Comparison of ENCODE assay signal across 1 cellular context in the genomic region with DNA sequence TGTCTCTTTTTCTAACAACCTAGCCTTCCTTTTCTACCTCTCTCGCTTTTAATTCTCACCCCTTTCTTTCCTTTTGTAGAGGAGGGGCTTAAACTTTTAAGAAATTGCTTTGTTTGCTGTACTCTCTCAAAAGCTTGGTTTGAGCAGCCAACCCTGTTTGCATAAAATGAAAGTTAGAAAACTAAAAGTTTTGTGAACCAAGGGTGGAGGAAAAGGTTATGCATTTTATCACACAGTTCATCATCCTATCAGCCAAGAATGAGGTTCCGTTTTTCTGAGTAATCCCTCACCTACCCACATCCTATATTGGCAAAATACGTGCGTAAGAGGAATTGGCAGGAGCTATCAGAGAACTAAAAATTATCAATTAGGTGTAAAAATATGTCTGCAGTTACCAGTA.
TF ChIP-seq lines count a peak whose summit lies in the region.

No MANE protein-coding gene starts in this region.

TF ChIP-seq in GM12878, 131 proteins besides CTCF, POLR2A, EP300 and RAD21:
- 0 out of 2 replicates have a peak, but pooled peaks have one; percentile 20 for TF ChIP-seq JUNB (IDR thresholded peaks at IDR 0.05)
- TF ChIP-seq USF1 (IDR thresholded peaks at IDR 0.05; ENCODE audit: borderline replicate concordance, extremely low read length, insufficient read depth, low read depth, low read length), result no peak
- TF ChIP-seq CREB1 (IDR thresholded peaks at IDR 0.05; ENCODE audit: low read depth), result no peak
- TF ChIP-seq SPI1 (IDR thresholded peaks at IDR 0.05; ENCODE audit: borderline replicate concordance, insufficient read depth, low read depth, low read length), result peak; percentile 22; the same call in 1 of the 2 replicates
- TF ChIP-seq GABPA (IDR thresholded peaks at IDR 0.05; ENCODE audit: low read depth), result no peak
- TF ChIP-seq SMAD5 (IDR thresholded peaks at IDR 0.05; ENCODE audit: low read depth), result no peak
- no peak for TF ChIP-seq CHD4 (IDR thresholded peaks at IDR 0.05)
- peak; percentile 22; the same call in 1 of the 2 replicates for TF ChIP-seq RUNX3 (IDR thresholded peaks at IDR 0.05; ENCODE audit: low read length)
- TF ChIP-seq ZNF592 (IDR thresholded peaks at IDR 0.05), result no peak
- no peak for TF ChIP-seq FOXK2 (IDR thresholded peaks at IDR 0.05)
- TF ChIP-seq, protein P1, sequence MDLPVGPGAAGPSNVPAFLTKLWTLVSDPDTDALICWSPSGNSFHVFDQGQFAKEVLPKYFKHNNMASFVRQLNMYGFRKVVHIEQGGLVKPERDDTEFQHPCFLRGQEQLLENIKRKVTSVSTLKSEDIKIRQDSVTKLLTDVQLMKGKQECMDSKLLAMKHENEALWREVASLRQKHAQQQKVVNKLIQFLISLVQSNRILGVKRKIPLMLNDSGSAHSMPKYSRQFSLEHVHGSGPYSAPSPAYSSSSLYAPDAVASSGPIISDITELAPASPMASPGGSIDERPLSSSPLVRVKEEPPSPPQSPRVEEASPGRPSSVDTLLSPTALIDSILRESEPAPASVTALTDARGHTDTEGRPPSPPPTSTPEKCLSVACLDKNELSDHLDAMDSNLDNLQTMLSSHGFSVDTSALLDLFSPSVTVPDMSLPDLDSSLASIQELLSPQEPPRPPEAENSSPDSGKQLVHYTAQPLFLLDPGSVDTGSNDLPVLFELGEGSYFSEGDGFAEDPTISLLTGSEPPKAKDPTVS (IDR thresholded peaks at IDR 0.05; ENCODE audit: low read depth, low read length), result no peak
- TF ChIP-seq, protein P2, sequence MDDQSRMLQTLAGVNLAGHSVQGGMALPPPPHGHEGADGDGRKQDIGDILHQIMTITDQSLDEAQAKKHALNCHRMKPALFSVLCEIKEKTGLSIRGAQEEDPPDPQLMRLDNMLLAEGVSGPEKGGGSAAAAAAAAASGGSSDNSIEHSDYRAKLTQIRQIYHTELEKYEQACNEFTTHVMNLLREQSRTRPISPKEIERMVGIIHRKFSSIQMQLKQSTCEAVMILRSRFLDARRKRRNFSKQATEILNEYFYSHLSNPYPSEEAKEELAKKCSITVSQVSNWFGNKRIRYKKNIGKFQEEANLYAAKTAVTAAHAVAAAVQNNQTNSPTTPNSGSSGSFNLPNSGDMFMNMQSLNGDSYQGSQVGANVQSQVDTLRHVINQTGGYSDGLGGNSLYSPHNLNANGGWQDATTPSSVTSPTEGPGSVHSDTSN (IDR thresholded peaks at IDR 0.05; ENCODE audit: insufficient replicate concordance, low read depth, low read length), result no peak
- TF ChIP-seq, protein P3, sequence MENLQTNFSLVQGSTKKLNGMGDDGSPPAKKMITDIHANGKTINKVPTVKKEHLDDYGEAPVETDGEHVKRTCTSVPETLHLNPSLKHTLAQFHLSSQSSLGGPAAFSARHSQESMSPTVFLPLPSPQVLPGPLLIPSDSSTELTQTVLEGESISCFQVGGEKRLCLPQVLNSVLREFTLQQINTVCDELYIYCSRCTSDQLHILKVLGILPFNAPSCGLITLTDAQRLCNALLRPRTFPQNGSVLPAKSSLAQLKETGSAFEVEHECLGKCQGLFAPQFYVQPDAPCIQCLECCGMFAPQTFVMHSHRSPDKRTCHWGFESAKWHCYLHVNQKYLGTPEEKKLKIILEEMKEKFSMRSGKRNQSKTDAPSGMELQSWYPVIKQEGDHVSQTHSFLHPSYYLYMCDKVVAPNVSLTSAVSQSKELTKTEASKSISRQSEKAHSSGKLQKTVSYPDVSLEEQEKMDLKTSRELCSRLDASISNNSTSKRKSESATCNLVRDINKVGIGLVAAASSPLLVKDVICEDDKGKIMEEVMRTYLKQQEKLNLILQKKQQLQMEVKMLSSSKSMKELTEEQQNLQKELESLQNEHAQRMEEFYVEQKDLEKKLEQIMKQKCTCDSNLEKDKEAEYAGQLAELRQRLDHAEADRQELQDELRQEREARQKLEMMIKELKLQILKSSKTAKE (IDR thresholded peaks at IDR 0.05; ENCODE audit: low read depth, poor library complexity, severe bottlenecking), result no peak
- TF ChIP-seq WRNIP1 (IDR thresholded peaks at IDR 0.05; ENCODE audit: borderline replicate concordance, low read depth, low read length), result no peak
- TF ChIP-seq TCF3 (IDR thresholded peaks at IDR 0.05; ENCODE audit: borderline replicate concordance, insufficient read depth, low read depth, low read length), result no peak
- TF ChIP-seq BACH1 (IDR thresholded peaks at IDR 0.05; ENCODE audit: borderline replicate concordance), result no peak
- TF ChIP-seq PAX8 (IDR thresholded peaks at IDR 0.05), result no peak
- TF ChIP-seq MTA2 (IDR thresholded peaks at IDR 0.05; ENCODE audit: low read depth), result peak; percentile 56; the same call in 1 of the 2 replicates
- no peak for TF ChIP-seq USF2 (IDR thresholded peaks at IDR 0.05; ENCODE audit: borderline replicate concordance, low read depth, low read length)
- TF ChIP-seq ASH2L (IDR thresholded peaks at IDR 0.05; ENCODE audit: borderline replicate concordance, low read depth), result no peak
- TF ChIP-seq, protein P4, sequence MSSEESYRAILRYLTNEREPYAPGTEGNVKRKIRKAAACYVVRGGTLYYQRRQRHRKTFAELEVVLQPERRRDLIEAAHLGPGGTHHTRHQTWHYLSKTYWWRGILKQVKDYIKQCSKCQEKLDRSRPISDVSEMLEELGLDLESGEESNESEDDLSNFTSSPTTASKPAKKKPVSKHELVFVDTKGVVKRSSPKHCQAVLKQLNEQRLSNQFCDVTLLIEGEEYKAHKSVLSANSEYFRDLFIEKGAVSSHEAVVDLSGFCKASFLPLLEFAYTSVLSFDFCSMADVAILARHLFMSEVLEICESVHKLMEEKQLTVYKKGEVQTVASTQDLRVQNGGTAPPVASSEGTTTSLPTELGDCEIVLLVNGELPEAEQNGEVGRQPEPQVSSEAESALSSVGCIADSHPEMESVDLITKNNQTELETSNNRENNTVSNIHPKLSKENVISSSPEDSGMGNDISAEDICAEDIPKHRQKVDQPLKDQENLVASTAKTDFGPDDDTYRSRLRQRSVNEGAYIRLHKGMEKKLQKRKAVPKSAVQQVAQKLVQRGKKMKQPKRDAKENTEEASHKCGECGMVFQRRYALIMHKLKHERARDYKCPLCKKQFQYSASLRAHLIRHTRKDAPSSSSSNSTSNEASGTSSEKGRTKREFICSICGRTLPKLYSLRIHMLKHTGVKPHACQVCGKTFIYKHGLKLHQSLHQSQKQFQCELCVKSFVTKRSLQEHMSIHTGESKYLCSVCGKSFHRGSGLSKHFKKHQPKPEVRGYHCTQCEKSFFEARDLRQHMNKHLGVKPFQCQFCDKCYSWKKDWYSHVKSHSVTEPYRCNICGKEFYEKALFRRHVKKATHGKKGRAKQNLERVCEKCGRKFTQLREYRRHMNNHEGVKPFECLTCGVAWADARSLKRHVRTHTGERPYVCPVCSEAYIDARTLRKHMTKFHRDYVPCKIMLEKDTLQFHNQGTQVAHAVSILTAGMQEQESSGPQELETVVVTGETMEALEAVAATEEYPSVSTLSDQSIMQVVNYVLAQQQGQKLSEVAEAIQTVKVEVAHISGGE (CRISPR knock-in tag; IDR thresholded peaks at IDR 0.05), result no peak
TF ChIP-seq in GM12878: peak in this region for 4.
